In genomic region chr3:130411310-130411709, GRCh38 we compare ENCODE assay signal across 23 cellular contexts.
DNase-seq lines count a peak whose midpoint lies in the region; ATAC-seq and TF ChIP-seq lines count a peak whose summit lies in the region.
"Had no signal": no experiment of that assay in that cellular context is flagged by ENCODE, and none has a peak within 500 bp of the region (broad histone marks: within the 10 kb centered on the region; RNA-seq: fewer than 3 reads in every experiment).

No MANE protein-coding gene starts in this region.

- H3K9me3 Mint-ChIP-seq in GM23338: peaks cover 31% of the 10 kb centered on the region

- H3F3A ChIP-seq in GM23338 (replicated peaks; ENCODE audit: low read depth): no peaks in the 10 kb centered on the region

- DNase-seq in GM23338 (ENCODE audit: low spot score) (no peak), astrocyte of the cerebellum (ENCODE audit: low read depth) (peak; percentile 53), left kidney (ENCODE audit: low read depth, low spot score) (peak; percentile 11), dedifferentiated amniotic fluid mesenchymal stem cell (ENCODE audit: extremely low spot score) (no peak), erythroblast (lab: John Stamatoyannopoulos, UW) (no peak)
- no peak for DNase-seq in stimulated activated CD4-positive, alpha-beta T cell treated with anti-CD3 and anti-CD28 coated beads, Interleukin-12 subunit alpha, Interleukin-12 subunit beta, amount 100 ng/mL, for 4 hours
- DNase-seq: 8988T; BE2C; CD4-positive, CD25-positive, alpha-beta regulatory T cell; CD8-positive, alpha-beta memory T cell; COR-L47; DMS 273 treated with DMSO at 0.1 percent for 48 hours; DMS53; DND-41; EL; GOT3; H7; HFFc6 had no signal

- H3K27ac Mint-ChIP-seq in GM23338: no peak overlapping the region
- H3K27ac Mint-ChIP-seq: CD4-positive, CD25-positive, alpha-beta regulatory T cell; HFFc6; IgD-negative memory B cell had no signal

- ATAC-seq in GM23338 (no peak), GM19455 (IDR thresholded peaks at IDR 0.05; ENCODE audit: unreplicated experiment) (no peak)
- ATAC-seq: GM12878, HCT116, HepG2 had no signal

- no peak overlapping the region for H3K4me2 ChIP-seq in GM23338

- H3K27me3 Mint-ChIP-seq in GM23338 (ENCODE audit: insufficient read depth, low read depth, poor library complexity): peaks cover 5% of the 10 kb centered on the region

- no peak overlapping the region for H3K4me3 Mint-ChIP-seq in GM23338
- H3K4me3 Mint-ChIP-seq: CD4-positive, CD25-positive, alpha-beta regulatory T cell; CD8-positive, alpha-beta memory T cell; HFFc6; IgD-negative memory B cell had no signal

- H3K4me1 Mint-ChIP-seq in GM23338: no peaks in the 10 kb centered on the region
- H3K4me1 Mint-ChIP-seq: CD4-positive, CD25-positive, alpha-beta regulatory T cell; CD8-positive, alpha-beta memory T cell; IgD-negative memory B cell had no signal

- H3K79me2 ChIP-seq in GM23338 (replicated peaks; ENCODE audit: insufficient read depth): no peaks in the 10 kb centered on the region

- no peak for TF ChIP-seq POLR2A in erythroblast (IDR thresholded peaks at IDR 0.05; ENCODE audit: low read length)

- no peaks in the 10 kb centered on the region for H4K20me1 ChIP-seq in GM23338 (replicated peaks; ENCODE audit: insufficient read depth)

- H3K4me1 ChIP-seq in GM23338 (ENCODE audit: insufficient read depth): no peaks in the 10 kb centered on the region

- H3K27ac ChIP-seq in GM23338 (ENCODE audit: low read depth): no peak overlapping the region

- peaks cover 5% of the 10 kb centered on the region; the same call in 1 of the 2 replicates for H3K36me3 ChIP-seq in GM23338 (ENCODE audit: insufficient read depth)
- H3K36me3 ChIP-seq: BE2C had no signal

- in situ Hi-C loops in astrocyte of the cerebellum (cut with HindIII; ENCODE audit: low sequenced_read_pairs): no loop called here

- peaks cover 21% of the 10 kb centered on the region; the same call in 2 of the 3 replicates for H3K36me3 Mint-ChIP-seq in GM23338 (ENCODE audit: low read depth)
- H3K36me3 Mint-ChIP-seq: CD4-positive, CD25-positive, alpha-beta regulatory T cell; CD8-positive, alpha-beta memory T cell had no signal

- H3K9me2 ChIP-seq in GM23338 (ENCODE audit: insufficient read depth): 0 out of 2 replicates have a peak, but pooled peaks cover 10% of the 10 kb centered on the region

- H3K27me3 ChIP-seq in GM23338 (ENCODE audit: insufficient read depth): no peaks in the 10 kb centered on the region
- H3K27me3 ChIP-seq: BE2C had no signal

- peak overlapping the region; percentile 2; the same call in 1 of the 2 replicates for H2AFZ ChIP-seq in GM23338

- TF ChIP-seq CTCF in GM23338 (conservative IDR thresholded peaks at IDR 0.05; ENCODE audit: low read depth in 2 of 2) (no peak), astrocyte of the cerebellum (IDR thresholded peaks at IDR 0.05; ENCODE audit: low read depth, low read length, missing control alignments) (no peak)

- H3K4me3 ChIP-seq in GM23338 (no peak overlapping the region), astrocyte of the cerebellum (ENCODE audit: low read depth, low read length) (no peak overlapping the region)
- H3K4me3 ChIP-seq: GM12878 had no signal

TF ChIP-seq in GM23338, 12 proteins besides CTCF, POLR2A, EP300 and RAD21:
- TF ChIP-seq JUNB (IDR thresholded peaks at IDR 0.05; ENCODE audit: unreplicated experiment): no peak
- no peak for TF ChIP-seq ZNF462 (CRISPR knock-in tag; IDR thresholded peaks at IDR 0.05)
- TF ChIP-seq STAT1 (IDR thresholded peaks at IDR 0.05; ENCODE audit: unreplicated experiment): no peak
- TF ChIP-seq, protein P1, sequence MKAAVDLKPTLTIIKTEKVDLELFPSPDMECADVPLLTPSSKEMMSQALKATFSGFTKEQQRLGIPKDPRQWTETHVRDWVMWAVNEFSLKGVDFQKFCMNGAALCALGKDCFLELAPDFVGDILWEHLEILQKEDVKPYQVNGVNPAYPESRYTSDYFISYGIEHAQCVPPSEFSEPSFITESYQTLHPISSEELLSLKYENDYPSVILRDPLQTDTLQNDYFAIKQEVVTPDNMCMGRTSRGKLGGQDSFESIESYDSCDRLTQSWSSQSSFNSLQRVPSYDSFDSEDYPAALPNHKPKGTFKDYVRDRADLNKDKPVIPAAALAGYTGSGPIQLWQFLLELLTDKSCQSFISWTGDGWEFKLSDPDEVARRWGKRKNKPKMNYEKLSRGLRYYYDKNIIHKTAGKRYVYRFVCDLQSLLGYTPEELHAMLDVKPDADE (IDR thresholded peaks at IDR 0.05): no peak
- TF ChIP-seq ZNF331 (CRISPR knock-in tag; IDR thresholded peaks at IDR 0.05; ENCODE audit: low read depth): no peak
TF ChIP-seq in GM23338: peak in this region for 0.

Comparison
In these comparisons a context has a peak if more than half of its experiments do, and no peak if none do; other contexts are left out.
1. DNase-seq: peak in astrocyte of the cerebellum (single experiment) and left kidney (single experiment); none in GM23338 (single experiment), dedifferentiated amniotic fluid mesenchymal stem cell (single experiment), erythroblast (0 of 2) and stimulated activated CD4-positive, alpha-beta T cell treated with anti-CD3 and anti-CD28 coated beads, Interleukin-12 subunit alpha, Interleukin-12 subunit beta, amount 100 ng/mL, for 4 hours (single experiment).